ENCODE assay signal across 29 cellular contexts in the genomic region with DNA sequence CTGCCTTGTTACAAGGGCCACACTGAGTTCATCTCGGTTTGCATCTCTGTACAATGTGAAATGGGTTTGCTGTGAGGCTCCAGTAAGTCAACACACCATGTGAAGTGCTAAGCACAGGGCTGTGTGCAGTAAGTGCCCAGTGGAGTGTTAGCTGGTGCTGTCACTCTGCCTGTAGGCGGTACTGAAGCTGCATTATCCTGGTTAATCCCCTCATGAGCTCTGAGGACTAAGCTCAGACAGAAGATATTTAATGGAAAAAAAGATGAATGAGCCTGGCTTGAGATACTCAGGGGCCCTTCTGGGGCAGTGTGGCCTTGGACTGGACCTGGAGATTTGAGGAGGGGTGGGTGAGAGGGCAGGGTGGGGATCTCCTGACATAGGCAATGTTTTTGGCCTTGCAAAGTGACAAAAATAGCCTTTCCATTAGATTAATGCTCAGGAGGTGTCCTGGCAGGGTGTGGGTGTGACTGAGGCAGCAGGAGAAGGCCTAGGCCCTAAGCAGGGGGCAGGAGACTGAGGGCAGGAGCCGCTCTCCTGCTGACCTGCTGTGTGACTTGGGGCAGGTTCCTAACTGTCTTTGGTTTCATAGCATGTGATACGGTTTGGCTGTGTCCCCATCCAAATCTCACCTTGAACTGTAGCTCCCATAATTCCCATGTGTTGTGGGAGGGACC.
A peak's percentile ranks its signal among the peaks of the same experiment; 100 is the strongest.
DNase-seq lines count a peak whose midpoint lies in the region; ATAC-seq and TF ChIP-seq lines count a peak whose summit lies in the region.
"Had no signal": no experiment of that assay in that cellular context is flagged by ENCODE, and none has a peak within 500 bp of the region (broad histone marks: within the 10 kb centered on the region; RNA-seq: fewer than 3 reads in every experiment).

No MANE protein-coding gene starts in this region.

- TF ChIP-seq CTCF in HEK293 (tag by site-specific recombination; IDR thresholded peaks at IDR 0.05), result no peak
- TF ChIP-seq CTCF in osteocyte (IDR thresholded peaks at IDR 0.05), result no peak

- no peak for ATAC-seq in sciatic nerve
- ATAC-seq: body of pancreas, left lung, T-cell had no signal

- H3K36me3 ChIP-seq in HEK293 (ENCODE audit: control insufficient read depth in 2 of 2, insufficient read depth in 1 of 2, low read length in 2 of 2), result no peaks in the 10 kb centered on the region
- H3K36me3 ChIP-seq: adrenal gland, left lung, sigmoid colon, SJSA1, tibial artery had no signal

- peak; percentile 66 for DNase-seq in D341Med (ENCODE audit: low spot score)
- peak; percentile 12 for DNase-seq in activated CD8-positive, alpha-beta memory T cell treated with anti-CD3 and anti-CD28 coated beads, Interleukin-2, amount 50 U/mL, for 48 hours
- DNase-seq in osteocyte (ENCODE audit: extremely low spot score, unreplicated experiment), result peak; percentile 38
- DNase-seq in NCI-H2081 treated with DMSO at 0.1 percent for 48 hours (lab: John Stamatoyannopoulos, UW), result no peak
- no peak for DNase-seq in sciatic nerve (ENCODE audit: low spot score)
- no peak for DNase-seq in NCI-H1048 (lab: John Stamatoyannopoulos, UW)
- DNase-seq: activated CD4-positive, alpha-beta T cell treated with anti-CD3 and anti-CD28 coated beads, Interleukin-2, amount 50 U/mL, for 4 hours; activated CD4-positive, CD25-positive, alpha-beta regulatory T cell; activated naive CD4-positive, alpha-beta T cell treated with anti-CD3 and anti-CD28 coated beads, Interleukin-2, amount 10 ng/mL, durations not matched to agents 7 days and 5 days; body of pancreas; C1 segment of cervical spinal cord; DMS79; effector CD4-positive, alpha-beta T cell; KBM-7; left lung; mesenchymal stem cell; NCI-H1105; NCI-H2029; NCI-H345; posterior cingulate gyrus; sigmoid colon; stimulated activated CD4-positive, alpha-beta T cell treated with anti-CD3 and anti-CD28 coated beads, Interleukin-4, amount 100 ng/mL, for 24 hours; tibial artery had no signal

- CTCF ChIA-PET in HEK293 (lab: Yijun Ruan, JAX), result interaction anchor here (0.6 to 1.3 kb wide), 3 partner anchors 14 to 304 kb away, joined by 4 to 5 read pairs (median 4); no protein-coding TSS in a partner anchor

- no peak overlapping the region for H3K4me3 ChIP-seq in HEK293 (ENCODE audit: low read depth, low read length)
- H3K4me3 ChIP-seq: adrenal gland, body of pancreas, left lung, sigmoid colon, SJSA1, tibial artery had no signal

- no peak overlapping the region for H3K4me3 Mint-ChIP-seq in osteocyte (ENCODE audit: unreplicated experiment)
- H3K4me3 Mint-ChIP-seq: activated naive CD4-positive, alpha-beta T cell treated with anti-CD3 and anti-CD28 coated beads, Interleukin-2, amount 10 ng/mL, durations not matched to agents 7 days and 5 days; activated T-helper 1 cell treated with anti-CD3 and anti-CD28 coated beads, Interleukin-12 subunit alpha, Interleukin-12 subunit beta, Interleukin-2, Interleukin-4 antibody, amounts not matched to agents 30 ng/mL and 10 ng/mL and 1 ng/mL, durations not matched to agents 14 hours and 24 hours and 36 hours; neural crest cell; T-cell had no signal

- POLR2A ChIA-PET in HEK293 (lab: Yijun Ruan, JAX), result interaction anchor here (0.5 to 0.6 kb wide), 2 partner anchors 21 to 137 kb away, joined by 3 to 5 read pairs; no protein-coding TSS in a partner anchor

- H3K36me3 Mint-ChIP-seq in osteocyte (ENCODE audit: unreplicated experiment), result no peaks in the 10 kb centered on the region
- H3K36me3 Mint-ChIP-seq: activated naive CD4-positive, alpha-beta T cell treated with anti-CD3 and anti-CD28 coated beads, Interleukin-2, amount 10 ng/mL, durations not matched to agents 7 days and 5 days; T-cell had no signal

- no peak overlapping the region for H3K27ac Mint-ChIP-seq in osteocyte (ENCODE audit: unreplicated experiment)
- H3K27ac Mint-ChIP-seq: activated naive CD4-positive, alpha-beta T cell treated with anti-CD3 and anti-CD28 coated beads, Interleukin-2, amount 10 ng/mL, durations not matched to agents 7 days and 5 days; activated T-helper 1 cell treated with anti-CD3 and anti-CD28 coated beads, Interleukin-12 subunit alpha, Interleukin-12 subunit beta, Interleukin-2, Interleukin-4 antibody, amounts not matched to agents 30 ng/mL and 10 ng/mL and 1 ng/mL, durations not matched to agents 14 hours and 24 hours and 36 hours; T-cell had no signal

- no peaks in the 10 kb centered on the region for H3K4me1 Mint-ChIP-seq in osteocyte (ENCODE audit: unreplicated experiment)
- H3K4me1 Mint-ChIP-seq: activated naive CD4-positive, alpha-beta T cell treated with anti-CD3 and anti-CD28 coated beads, Interleukin-2, amount 10 ng/mL, durations not matched to agents 7 days and 5 days; neural crest cell; T-cell had no signal

- no peaks in the 10 kb centered on the region for H3K4me1 ChIP-seq in HEK293 (ENCODE audit: control insufficient read depth, insufficient read depth, low read length)
- H3K4me1 ChIP-seq: adrenal gland, body of pancreas, left lung, tibial artery had no signal

- no peak overlapping the region for H3K27ac ChIP-seq in HEK293 (ENCODE audit: extremely low read depth, low read depth, low read length)
- H3K27ac ChIP-seq: adrenal gland, body of pancreas, left lung, sigmoid colon, SJSA1, tibial artery had no signal

- H3K27me3 Mint-ChIP-seq in osteocyte (ENCODE audit: unreplicated experiment), result peaks cover 5% of the 10 kb centered on the region
- H3K27me3 Mint-ChIP-seq: activated naive CD4-positive, alpha-beta T cell treated with anti-CD3 and anti-CD28 coated beads, Interleukin-2, amount 10 ng/mL, durations not matched to agents 7 days and 5 days had no signal

- H3K9me3 Mint-ChIP-seq in osteocyte (ENCODE audit: unreplicated experiment), result no peaks in the 10 kb centered on the region
- H3K9me3 Mint-ChIP-seq: activated naive CD4-positive, alpha-beta T cell treated with anti-CD3 and anti-CD28 coated beads, Interleukin-2, amount 10 ng/mL, durations not matched to agents 7 days and 5 days; activated T-helper 1 cell treated with anti-CD3 and anti-CD28 coated beads, Interleukin-12 subunit alpha, Interleukin-12 subunit beta, Interleukin-2, Interleukin-4 antibody, amounts not matched to agents 30 ng/mL and 10 ng/mL and 1 ng/mL, durations not matched to agents 14 hours and 24 hours and 36 hours; neural crest cell; T-cell had no signal

- intact Hi-C loops in sciatic nerve (cut with DNase I), result no loop called here

- H3K9me3 ChIP-seq in HEK293 (ENCODE audit: control insufficient read depth, insufficient read depth, low read depth, low read length), result no peaks in the 10 kb centered on the region
- H3K9me3 ChIP-seq: adrenal gland, body of pancreas, left lung, sigmoid colon, SJSA1, tibial artery had no signal

TF ChIP-seq in HEK293, 187 proteins besides CTCF, POLR2A, EP300 and RAD21:
- TF ChIP-seq SCRT2 (tag by site-specific recombination; IDR thresholded peaks at IDR 0.05) (no peak), ZNF548 (tag by site-specific recombination; IDR thresholded peaks at IDR 0.05) (no peak), ZFHX2 (tag by site-specific recombination; conservative IDR thresholded peaks at IDR 0.05) (peak; percentile 54), ZNF23 (tag by site-specific recombination; IDR thresholded peaks at IDR 0.05; ENCODE audit: borderline replicate concordance) (no peak), ZIC2 (tag by site-specific recombination; IDR thresholded peaks at IDR 0.05) (peak; percentile 25; the same call in 1 of the 2 replicates), HOXC10 (CRISPR knock-in tag; IDR thresholded peaks at IDR 0.05) (no peak), TCF7L2 (IDR thresholded peaks at IDR 0.05; ENCODE audit: borderline replicate concordance, low read depth, low read length) (no peak)
- TF ChIP-seq, protein P1, sequence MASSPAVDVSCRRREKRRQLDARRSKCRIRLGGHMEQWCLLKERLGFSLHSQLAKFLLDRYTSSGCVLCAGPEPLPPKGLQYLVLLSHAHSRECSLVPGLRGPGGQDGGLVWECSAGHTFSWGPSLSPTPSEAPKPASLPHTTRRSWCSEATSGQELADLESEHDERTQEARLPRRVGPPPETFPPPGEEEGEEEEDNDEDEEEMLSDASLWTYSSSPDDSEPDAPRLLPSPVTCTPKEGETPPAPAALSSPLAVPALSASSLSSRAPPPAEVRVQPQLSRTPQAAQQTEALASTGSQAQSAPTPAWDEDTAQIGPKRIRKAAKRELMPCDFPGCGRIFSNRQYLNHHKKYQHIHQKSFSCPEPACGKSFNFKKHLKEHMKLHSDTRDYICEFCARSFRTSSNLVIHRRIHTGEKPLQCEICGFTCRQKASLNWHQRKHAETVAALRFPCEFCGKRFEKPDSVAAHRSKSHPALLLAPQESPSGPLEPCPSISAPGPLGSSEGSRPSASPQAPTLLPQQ (tag by site-specific recombination; IDR thresholded peaks at IDR 0.05), result no peak

Comparison
In these comparisons a context has a peak if more than half of its experiments do, and no peak if none do; other contexts are left out.
1. DNase-seq: peak in D341Med (single experiment), activated CD8-positive, alpha-beta memory T cell treated with anti-CD3 and anti-CD28 coated beads, Interleukin-2, amount 50 U/mL, for 48 hours (single experiment) and osteocyte (single experiment); none in NCI-H2081 treated with DMSO at 0.1 percent for 48 hours (single experiment), sciatic nerve (single experiment) and NCI-H1048 (single experiment).